1 cellular context compared by ENCODE assay signal in the genomic region with DNA sequence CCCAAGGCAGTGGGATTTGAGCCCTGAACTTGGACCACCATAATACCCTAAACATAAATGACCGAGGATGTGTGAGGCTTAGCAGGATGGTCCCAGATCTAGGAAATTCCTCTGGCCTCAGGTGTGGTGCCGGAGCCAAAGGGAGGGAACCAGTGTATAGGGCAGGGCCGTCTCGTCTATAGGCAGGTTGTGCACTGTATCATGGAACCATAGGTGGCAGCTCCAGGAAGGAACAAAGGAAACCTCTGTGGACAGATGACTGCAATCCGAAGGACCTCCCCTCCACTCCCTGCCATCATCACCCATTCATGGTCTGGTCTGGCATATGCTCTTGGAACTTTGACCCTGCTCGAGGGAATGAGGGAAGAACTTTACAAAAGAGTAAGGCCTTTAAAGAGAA.
TF ChIP-seq lines count a peak whose summit lies in the region.

No MANE protein-coding gene starts in this region.

TF ChIP-seq in HepG2, 621 proteins besides CTCF, POLR2A, EP300 and RAD21:
- TF ChIP-seq NR2F1 (CRISPR knock-in tag; IDR thresholded peaks at IDR 0.05) (no peak), SMARCC2 (IDR thresholded peaks at IDR 0.05) (no peak), ZNF777 (CRISPR knock-in tag; IDR thresholded peaks at IDR 0.05) (no peak), ZNF468 (CRISPR knock-in tag; IDR thresholded peaks at IDR 0.05) (no peak), ZMYM2 (CRISPR knock-in tag; IDR thresholded peaks at IDR 0.05) (no peak)
- TF ChIP-seq, protein P1, sequence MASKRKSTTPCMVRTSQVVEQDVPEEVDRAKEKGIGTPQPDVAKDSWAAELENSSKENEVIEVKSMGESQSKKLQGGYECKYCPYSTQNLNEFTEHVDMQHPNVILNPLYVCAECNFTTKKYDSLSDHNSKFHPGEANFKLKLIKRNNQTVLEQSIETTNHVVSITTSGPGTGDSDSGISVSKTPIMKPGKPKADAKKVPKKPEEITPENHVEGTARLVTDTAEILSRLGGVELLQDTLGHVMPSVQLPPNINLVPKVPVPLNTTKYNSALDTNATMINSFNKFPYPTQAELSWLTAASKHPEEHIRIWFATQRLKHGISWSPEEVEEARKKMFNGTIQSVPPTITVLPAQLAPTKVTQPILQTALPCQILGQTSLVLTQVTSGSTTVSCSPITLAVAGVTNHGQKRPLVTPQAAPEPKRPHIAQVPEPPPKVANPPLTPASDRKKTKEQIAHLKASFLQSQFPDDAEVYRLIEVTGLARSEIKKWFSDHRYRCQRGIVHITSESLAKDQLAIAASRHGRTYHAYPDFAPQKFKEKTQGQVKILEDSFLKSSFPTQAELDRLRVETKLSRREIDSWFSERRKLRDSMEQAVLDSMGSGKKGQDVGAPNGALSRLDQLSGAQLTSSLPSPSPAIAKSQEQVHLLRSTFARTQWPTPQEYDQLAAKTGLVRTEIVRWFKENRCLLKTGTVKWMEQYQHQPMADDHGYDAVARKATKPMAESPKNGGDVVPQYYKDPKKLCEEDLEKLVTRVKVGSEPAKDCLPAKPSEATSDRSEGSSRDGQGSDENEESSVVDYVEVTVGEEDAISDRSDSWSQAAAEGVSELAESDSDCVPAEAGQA (IDR thresholded peaks at IDR 0.05; ENCODE audit: low read depth) = no peak
- TF ChIP-seq, protein P1 (CRISPR knock-in tag; IDR thresholded peaks at IDR 0.05; ENCODE audit: borderline replicate concordance) = no peak
